In the genomic region with DNA sequence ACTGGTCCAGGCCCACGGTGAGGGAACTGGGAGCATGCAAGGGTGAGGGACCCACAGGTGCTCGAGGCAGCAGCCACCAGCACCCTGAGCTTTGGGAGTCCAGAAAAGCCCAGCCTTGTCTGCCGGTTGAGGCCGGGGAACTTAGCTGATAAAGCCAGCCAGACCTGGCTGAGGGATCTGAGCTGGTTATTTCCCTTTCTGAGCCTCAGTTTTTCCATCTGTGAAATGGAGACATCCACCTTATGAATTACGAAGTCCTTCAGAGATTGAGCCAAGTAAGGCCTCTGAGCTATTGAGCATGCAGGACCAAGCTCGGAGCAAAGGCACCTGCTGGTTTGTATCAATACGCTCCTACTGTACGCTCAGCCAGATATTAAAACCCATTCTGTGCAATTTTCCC, we compare ENCODE assay signal across 37 cellular contexts. TPM values are rescaled to one million over a fixed set of nuclear protein-coding genes. Genes with fewer than 3 reads are reported as not detected.
"Had no signal": no experiment of that assay in that cellular context is flagged by ENCODE, and none has a peak within 500 bp of the region (broad histone marks: within the 10 kb centered on the region; RNA-seq: fewer than 3 reads in every experiment).

No MANE protein-coding gene starts in this region.

- H3K27ac Mint-ChIP-seq: activated B cell treated with CpG ODN at 0.5 μM for 24 hours; activated CD4-positive, alpha-beta memory T cell treated with anti-CD3 and anti-CD28 coated beads for 36 hours; activated CD4-positive, alpha-beta T cell treated with anti-CD3 and anti-CD28 coated beads, Interleukin-2, amount 10 ng/mL, durations not matched to agents 24 days and 14 days; activated CD8-positive, alpha-beta T cell treated with anti-CD3 and anti-CD28 coated beads for 36 hours; activated naive CD4-positive, alpha-beta T cell treated with anti-CD3 and anti-CD28 coated beads for 36 hours; activated naive CD4-positive, alpha-beta T cell treated with anti-CD3 and anti-CD28 coated beads, Interleukin-2, amount 50 U/mL, for 72 hours; activated naive CD8-positive, alpha-beta T cell treated with anti-CD3 and anti-CD28 coated beads for 36 hours; activated T-cell treated with anti-CD3 and anti-CD28 coated beads, Interleukin-2, amount 50 U/mL, for 72 hours; activated T-helper 1 cell treated with anti-CD3 and anti-CD28 coated beads, Interleukin-12 subunit alpha, Interleukin-12 subunit beta, Interleukin-2, Interleukin-4 antibody, amounts not matched to agents 30 ng/mL and 10 ng/mL and 1 ng/mL, durations not matched to agents 14 hours and 24 hours and 36 hours; activated T-helper 17 cell treated with anti-CD3 and anti-CD28 coated beads, Interleukin-2, amount 50 U/mL, for 72 hours; T-helper 1 cell treated with Interleukin-12 subunit alpha and Interleukin-12 subunit beta and Interleukin-4 antibody, amounts not matched to agents 30 μg/mL and 1 μg/mL, for 36 hours; T-helper 2 cell treated with Interferon-gamma antibody and Interleukin-4, amounts not matched to agents 5 μg/mL and 100 μg/mL, for 36 hours had no signal

- ATAC-seq: activated CD8-positive, alpha-beta T cell treated with anti-CD3 and anti-CD28 coated beads for 36 hours; activated naive CD4-positive, alpha-beta T cell treated with anti-CD3 and anti-CD28 coated beads, Interleukin-2, amount 50 U/mL, for 72 hours; activated T-cell treated with anti-CD3 and anti-CD28 coated beads, Interleukin-2, amount 50 U/mL, for 4 hours; activated T-cell treated with anti-CD3 and anti-CD28 coated beads, Interleukin-2, amount 50 U/mL, for 72 hours; activated T-helper 17 cell treated with anti-CD3 and anti-CD28 coated beads, Interleukin-2, amount 50 U/mL, for 72 hours; body of pancreas had no signal

- H3K4me1 ChIP-seq: adrenal gland, body of pancreas, breast epithelium had no signal

- H3K27me3 Mint-ChIP-seq: activated CD4-positive, alpha-beta T cell treated with anti-CD3 and anti-CD28 coated beads, Interleukin-2, amount 10 ng/mL, durations not matched to agents 24 days and 14 days; activated CD8-positive, alpha-beta T cell treated with anti-CD3 and anti-CD28 coated beads for 36 hours; activated naive CD8-positive, alpha-beta T cell treated with anti-CD3 and anti-CD28 coated beads for 36 hours; activated T-helper 17 cell treated with anti-CD3 and anti-CD28 coated beads, Interleukin-2, amount 50 U/mL, for 72 hours had no signal

- H3K9me3 Mint-ChIP-seq: activated CD4-positive, alpha-beta T cell treated with anti-CD3 and anti-CD28 coated beads, Interleukin-2, amount 10 ng/mL, durations not matched to agents 24 days and 14 days had no signal

- H3K4me3 ChIP-seq: adrenal gland, body of pancreas, breast epithelium had no signal

- H3K4me1 Mint-ChIP-seq: activated B cell treated with CpG ODN at 0.5 μM for 24 hours; activated CD4-positive, alpha-beta T cell treated with anti-CD3 and anti-CD28 coated beads, Interleukin-2, amount 10 ng/mL, durations not matched to agents 24 days and 14 days; activated naive CD8-positive, alpha-beta T cell treated with anti-CD3 and anti-CD28 coated beads for 36 hours; activated T-helper 17 cell treated with anti-CD3 and anti-CD28 coated beads, Interleukin-2, amount 50 U/mL, for 72 hours had no signal

- H3K4me3 Mint-ChIP-seq: activated B cell treated with CpG ODN at 0.5 μM for 24 hours; activated CD4-positive, alpha-beta memory T cell treated with anti-CD3 and anti-CD28 coated beads for 36 hours; activated CD4-positive, alpha-beta T cell treated with anti-CD3 and anti-CD28 coated beads, Interleukin-2, amount 10 ng/mL, durations not matched to agents 24 days and 14 days; activated CD8-positive, alpha-beta T cell treated with anti-CD3 and anti-CD28 coated beads for 36 hours; activated naive CD4-positive, alpha-beta T cell treated with anti-CD3 and anti-CD28 coated beads for 36 hours; activated naive CD8-positive, alpha-beta T cell treated with anti-CD3 and anti-CD28 coated beads for 36 hours; activated T-cell treated with anti-CD3 and anti-CD28 coated beads, Interleukin-2, amount 50 U/mL, for 4 hours; activated T-cell treated with anti-CD3 and anti-CD28 coated beads, Interleukin-2, amount 50 U/mL, for 72 hours; activated T-helper 1 cell treated with anti-CD3 and anti-CD28 coated beads, Interleukin-12 subunit alpha, Interleukin-12 subunit beta, Interleukin-2, Interleukin-4 antibody, amounts not matched to agents 30 ng/mL and 10 ng/mL and 1 ng/mL, durations not matched to agents 14 hours and 24 hours and 36 hours; activated T-helper 17 cell treated with anti-CD3 and anti-CD28 coated beads, Interleukin-2, amount 50 U/mL, for 72 hours; T-helper 1 cell treated with Interleukin-12 subunit alpha and Interleukin-12 subunit beta and Interleukin-4 antibody, amounts not matched to agents 30 μg/mL and 1 μg/mL, for 36 hours; T-helper 2 cell treated with Interferon-gamma antibody and Interleukin-4, amounts not matched to agents 5 μg/mL and 100 μg/mL, for 36 hours had no signal

- H3K36me3 ChIP-seq: adrenal gland, brain microvascular endothelial cell, breast epithelium had no signal

- H3K27ac ChIP-seq: adrenal gland, body of pancreas, brain microvascular endothelial cell, breast epithelium, VCaP had no signal

- H3K27me3 ChIP-seq: adrenal gland, body of pancreas, brain microvascular endothelial cell, breast epithelium had no signal

- H3K36me3 Mint-ChIP-seq: activated CD4-positive, alpha-beta memory T cell treated with anti-CD3 and anti-CD28 coated beads for 36 hours; activated naive CD8-positive, alpha-beta T cell treated with anti-CD3 and anti-CD28 coated beads for 36 hours had no signal

- DNase-seq: activated B cell treated with CpG ODN at 0.5 μM for 24 hours; activated CD4-positive, alpha-beta memory T cell treated with anti-CD3 and anti-CD28 coated beads for 36 hours; activated CD4-positive, alpha-beta T cell treated with anti-CD3 and anti-CD28 coated beads for 4 hours; activated CD4-positive, alpha-beta T cell treated with anti-CD3 and anti-CD28 coated beads, Interleukin-2, amount 10 ng/mL, durations not matched to agents 24 days and 14 days; activated CD4-positive, alpha-beta T cell treated with anti-CD3 and anti-CD28 coated beads, Interleukin-2, amount 50 U/mL, for 1 hour; activated CD4-positive, alpha-beta T cell treated with anti-CD3 and anti-CD28 coated beads, Interleukin-2, amount 50 U/mL, for 4 hours; activated CD4-positive, CD25-positive, alpha-beta regulatory T cell treated with anti-CD3 and anti-CD28 coated beads, Interleukin-2, amount 50 U/mL, for 72 hours; activated CD8-positive, alpha-beta memory T cell treated with anti-CD3 and anti-CD28 coated beads, Interleukin-2, amount 50 U/mL, for 4 hours; activated CD8-positive, alpha-beta T cell treated with anti-CD3 and anti-CD28 coated beads for 36 hours; activated effector memory CD4-positive, alpha-beta T cell treated with anti-CD3 and anti-CD28 coated beads, Interleukin-2, amount 50 U/mL, for 16 hours; activated gamma-delta T cell treated with Interleukin-2 at 50 U/mL for 16 hours; activated naive CD4-positive, alpha-beta T cell; activated naive CD4-positive, alpha-beta T cell treated with anti-CD3 and anti-CD28 coated beads for 36 hours; activated naive CD4-positive, alpha-beta T cell treated with anti-CD3 and anti-CD28 coated beads, Interleukin-2, amount 50 U/mL, for 16 hours; activated naive CD8-positive, alpha-beta T cell treated with anti-CD3 and anti-CD28 coated beads for 36 hours; activated T-cell treated with anti-CD3 and anti-CD28 coated beads for 4 hours; activated T-cell treated with anti-CD3 and anti-CD28 coated beads, Interleukin-2, amount 50 U/mL, for 1 hour; activated T-cell treated with anti-CD3 and anti-CD28 coated beads, Interleukin-2, amount 50 U/mL, for 4 hours; activated T-cell treated with anti-CD3 and anti-CD28 coated beads, Interleukin-2, amount 50 U/mL, for 72 hours; adrenal gland; amniotic stem cell; body of pancreas; brain microvascular endothelial cell; central memory CD4-positive, alpha-beta T cell; T-helper 1 cell; T-helper 2 cell; T-helper 9 cell had no signal

RNA-seq across cellular contexts. Expression of a gene that starts 13.8 kb away (rescaled TPM):
- total RNA-seq: activated B cell treated with CpG ODN at 0.5 μM for 24 hours; activated CD4-positive, alpha-beta memory T cell treated with anti-CD3 and anti-CD28 coated beads for 36 hours; activated CD4-positive, alpha-beta T cell treated with anti-CD3 and anti-CD28 coated beads, Interleukin-2, amount 10 ng/mL, durations not matched to agents 24 days and 14 days; activated CD8-positive, alpha-beta memory T cell treated with anti-CD3 and anti-CD28 coated beads for 36 hours; activated CD8-positive, alpha-beta T cell treated with anti-CD3 and anti-CD28 coated beads for 36 hours; activated naive CD4-positive, alpha-beta T cell treated with anti-CD3 and anti-CD28 coated beads for 36 hours; activated naive CD4-positive, alpha-beta T cell treated with anti-CD3 and anti-CD28 coated beads, Interleukin-2, amount 50 U/mL, for 72 hours; activated naive CD8-positive, alpha-beta T cell treated with anti-CD3 and anti-CD28 coated beads for 36 hours; activated T-cell treated with anti-CD3 and anti-CD28 coated beads, Interleukin-2, amount 50 U/mL, for 4 hours; activated T-helper 1 cell treated with anti-CD3 and anti-CD28 coated beads, Interleukin-12 subunit alpha, Interleukin-12 subunit beta, Interleukin-2, Interleukin-4 antibody, amounts not matched to agents 30 ng/mL and 10 ng/mL and 1 ng/mL, durations not matched to agents 14 hours and 24 hours and 36 hours; activated T-helper 17 cell treated with anti-CD3 and anti-CD28 coated beads, Interleukin-2, amount 50 U/mL, for 72 hours had no signal
- polyA plus RNA-seq: aorta had no signal

RNA-seq across cellular contexts. Expression of a gene that starts 28.8 kb away (rescaled TPM):
- total RNA-seq: cerebellum had no signal
